Comparison of ENCODE assay signal across 8 cellular contexts in the genomic region with DNA sequence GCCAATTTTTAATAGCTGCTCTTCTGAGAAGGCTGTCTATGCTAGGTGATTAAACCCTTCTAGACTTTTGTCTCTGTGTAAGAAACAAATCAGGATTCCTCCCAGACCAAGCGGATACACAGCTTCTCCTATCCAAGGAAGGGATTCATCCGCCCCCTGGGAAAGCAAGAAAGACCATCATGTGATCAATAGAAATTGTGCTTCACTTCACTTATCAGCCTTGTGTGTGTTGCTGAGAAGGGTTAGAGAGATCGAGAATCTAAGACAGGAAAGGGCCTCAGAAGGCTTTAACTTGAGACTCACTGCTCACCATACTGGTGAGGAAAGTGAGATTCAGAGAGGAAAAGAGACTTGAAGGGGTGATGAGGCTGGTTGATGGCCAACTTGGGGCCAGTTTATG. TPM values are rescaled to one million over a fixed set of nuclear protein-coding genes. Genes with fewer than 3 reads are reported as not detected.
DNase-seq lines count a peak whose midpoint lies in the region; ATAC-seq and TF ChIP-seq lines count a peak whose summit lies in the region.

No MANE protein-coding gene starts in this region.

- peak overlapping the region; percentile 93; the same call in 1 of the 2 replicates for H2AFZ ChIP-seq in MM.1S (ENCODE audit: low read length)

- H3K4me3 ChIP-seq in CD4-positive, CD25-positive, alpha-beta regulatory T cell (ENCODE audit: low read depth, low read length), result peak overlapping the region; percentile 87
- H3K4me3 ChIP-seq in MM.1S (ENCODE audit: low read length) (peak overlapping the region; percentile 81), dorsolateral prefrontal cortex (peak overlapping the region in 56 of 59 donors; percentile 52 to 99 (median 85))

- peaks cover 21% of the 10 kb centered on the region for H3K36me3 ChIP-seq in CD4-positive, CD25-positive, alpha-beta regulatory T cell (ENCODE audit: control insufficient read depth, insufficient read depth, low read length)
- H3K36me3 ChIP-seq in MM.1S (replicated peaks; ENCODE audit: insufficient read depth, low read length), result no peaks in the 10 kb centered on the region

- no peaks in the 10 kb centered on the region for H3K36me3 Mint-ChIP-seq in CD4-positive, CD25-positive, alpha-beta regulatory T cell
- no peaks in the 10 kb centered on the region for H3K36me3 Mint-ChIP-seq in natural killer cell

- peak in 1 of 3 donors; percentile 45 for DNase-seq in CD4-positive, CD25-positive, alpha-beta regulatory T cell
- DNase-seq in MM.1S, result no peak
- no peak for DNase-seq in dorsolateral prefrontal cortex
- no peak for DNase-seq in natural killer cell
- DNase-seq in mucosa of gallbladder (ENCODE audit: low spot score), result no peak
- DNase-seq in C1 segment of cervical spinal cord (lab: John Stamatoyannopoulos, UW), result no peak
- DNase-seq in NCI-H1694 treated with DMSO at 0.1 percent for 48 hours (lab: John Stamatoyannopoulos, UW), result no peak

- intact Hi-C loops in dorsolateral prefrontal cortex (cut with DNase I), result no loop called here
- intact Hi-C loops in natural killer cell (cut with micrococcal nuclease), result loop anchor here (5.0 kb wide), 1 partner anchor 37 kb away; no protein-coding TSS in a partner anchor

- ATAC-seq in CD4-positive, CD25-positive, alpha-beta regulatory T cell (ENCODE audit: low read depth in 2 of 2), result no peak
- ATAC-seq in natural killer cell, result no peak
- no peak for ATAC-seq in GM18858 (IDR thresholded peaks at IDR 0.05; ENCODE audit: unreplicated experiment)

- H4K20me1 ChIP-seq in MM.1S (ENCODE audit: insufficient read depth, low read length), result no peaks in the 10 kb centered on the region

- peaks cover 21% of the 10 kb centered on the region for H3K79me2 ChIP-seq in MM.1S (ENCODE audit: low read length)

- H3K9me2 ChIP-seq in MM.1S (replicated peaks; ENCODE audit: insufficient read depth, low read length), result no peaks in the 10 kb centered on the region

- H3F3A ChIP-seq in MM.1S (ENCODE audit: insufficient read depth, low read length), result peaks cover 6% of the 10 kb centered on the region; the same call in 1 of the 2 replicates

- H3K9me3 Mint-ChIP-seq in CD4-positive, CD25-positive, alpha-beta regulatory T cell, result no peaks in the 10 kb centered on the region
- no peaks in the 10 kb centered on the region for H3K9me3 Mint-ChIP-seq in natural killer cell

- H3K27me3 Mint-ChIP-seq in CD4-positive, CD25-positive, alpha-beta regulatory T cell, result peaks cover 4% of the 10 kb centered on the region
- H3K27me3 Mint-ChIP-seq in natural killer cell (ENCODE audit: low read depth in 2 of 2), result no peaks in the 10 kb centered on the region

- H3K9ac ChIP-seq in MM.1S (ENCODE audit: low read length), result peak overlapping the region; percentile 75; the same call in 1 of the 2 replicates

- H3K27ac ChIP-seq in CD4-positive, CD25-positive, alpha-beta regulatory T cell (ENCODE audit: insufficient read depth, low read length, poor library complexity, severe bottlenecking), result peak overlapping the region; percentile 88
- H3K27ac ChIP-seq in MM.1S (ENCODE audit: low read length) (no peak overlapping the region), dorsolateral prefrontal cortex (peak overlapping the region in 35 of 59 donors; percentile 1 to 92 (median 86))

- peaks cover 18% of the 10 kb centered on the region for H3K4me1 ChIP-seq in CD4-positive, CD25-positive, alpha-beta regulatory T cell (ENCODE audit: control insufficient read depth, insufficient read depth, low read length, poor library complexity, severe bottlenecking)
- H3K4me1 ChIP-seq in MM.1S (ENCODE audit: low read length), result peaks cover 7% of the 10 kb centered on the region

- H3K27ac Mint-ChIP-seq in CD4-positive, CD25-positive, alpha-beta regulatory T cell, result peak overlapping the region; percentile 49 to 99 (median 98)
- H3K27ac Mint-ChIP-seq in natural killer cell, result peak overlapping the region; percentile 91 to 92

- H3K4me2 ChIP-seq in MM.1S (ENCODE audit: low read depth, low read length), result peak overlapping the region; percentile 75

- H3K9me3 ChIP-seq in CD4-positive, CD25-positive, alpha-beta regulatory T cell (ENCODE audit: control insufficient read depth in 2 of 2, low read length in 2 of 2), result no peaks in the 10 kb centered on the region
- no peaks in the 10 kb centered on the region for H3K9me3 ChIP-seq in MM.1S (replicated peaks; ENCODE audit: insufficient read depth, low read length)

- TF ChIP-seq CTCF in MM.1S (IDR thresholded peaks at IDR 0.05; ENCODE audit: low read length) (no peak), dorsolateral prefrontal cortex (IDR thresholded peaks at IDR 0.05 in 54 of 56, conservative IDR thresholded peaks at IDR 0.05 in 2 of 56; ENCODE audit: low read depth in 1 of 56, partially characterized antibody in 56 of 56) (no peak), natural killer cell (IDR thresholded peaks at IDR 0.05) (no peak)

- no peaks in the 10 kb centered on the region for H3K27me3 ChIP-seq in CD4-positive, CD25-positive, alpha-beta regulatory T cell (ENCODE audit: control insufficient read depth, insufficient read depth, low read length)
- no peaks in the 10 kb centered on the region for H3K27me3 ChIP-seq in MM.1S (replicated peaks; ENCODE audit: insufficient read depth, low read length)
- H3K27me3 ChIP-seq in dorsolateral prefrontal cortex, result no peaks in the 10 kb centered on the region

- H3K4me1 Mint-ChIP-seq in CD4-positive, CD25-positive, alpha-beta regulatory T cell, result peaks cover 13 to 36% (median 23%) of the 10 kb centered on the region in 4 donors
- peaks cover 19 to 29% of the 10 kb centered on the region in 2 donors for H3K4me1 Mint-ChIP-seq in natural killer cell

- peak overlapping the region; percentile 97 for H3K4me3 Mint-ChIP-seq in CD4-positive, CD25-positive, alpha-beta regulatory T cell
- peak overlapping the region; percentile 97 for H3K4me3 Mint-ChIP-seq in natural killer cell

RNA-seq across cellular contexts. Expression of a gene that starts 1.5 kb away (rescaled TPM):
- 81.7 TPM for total RNA-seq in CD4-positive, CD25-positive, alpha-beta regulatory T cell
- polyA plus RNA-seq in CD4-positive, CD25-positive, alpha-beta regulatory T cell, result 10 to 100 TPM; 17.9 to 23.3 (median 18.5) TPM
- 10 to 100 TPM; 16.3 to 62.8 (median 35.7) TPM for total RNA-seq in dorsolateral prefrontal cortex
- 10 to 100 TPM; 74.6 to 90.5 (median 81.9) TPM for total RNA-seq in natural killer cell
- total RNA-seq in mucosa of gallbladder, result 46.8 TPM

RNA-seq across cellular contexts. Expression of a gene that starts 26.5 kb away (rescaled TPM):
- total RNA-seq in CD4-positive, CD25-positive, alpha-beta regulatory T cell, result 0.76 TPM
- under 1 TPM in 3 of 4 donors, not detected in 1; 0.20 to 0.87 (median 0.70) TPM for polyA plus RNA-seq in CD4-positive, CD25-positive, alpha-beta regulatory T cell
- total RNA-seq in dorsolateral prefrontal cortex, result 10 to 100 TPM in 8 of 120 experiments, 1 to 10 TPM in 112; 1.9 to 12.6 (median 6.0) TPM
- total RNA-seq in natural killer cell, result not detected
- 0.37 TPM for total RNA-seq in mucosa of gallbladder

RNA-seq across cellular contexts. Expression of a gene that starts 48.5 kb away (rescaled TPM):
- 36.3 TPM for total RNA-seq in CD4-positive, CD25-positive, alpha-beta regulatory T cell
- polyA plus RNA-seq in CD4-positive, CD25-positive, alpha-beta regulatory T cell, result 1 to 10 TPM; 5.5 to 9.5 (median 6.6) TPM
- total RNA-seq in dorsolateral prefrontal cortex (100 to 1,000 TPM in 3 of 120 experiments, 10 to 100 TPM in 117; 21.7 to 124 (median 47.1) TPM), natural killer cell (10 to 100 TPM; 26.7 to 33.8 (median 29.9) TPM), mucosa of gallbladder (41.0 TPM)

RNA-seq across cellular contexts. Expression of a gene that starts 59.4 kb away (rescaled TPM):
- total RNA-seq in CD4-positive, CD25-positive, alpha-beta regulatory T cell, result 32.9 TPM
- 1 to 10 TPM; 4.3 to 6.3 (median 5.6) TPM for polyA plus RNA-seq in CD4-positive, CD25-positive, alpha-beta regulatory T cell
- total RNA-seq in dorsolateral prefrontal cortex (10 to 100 TPM; 27.9 to 56.2 (median 41.8) TPM), natural killer cell (10 to 100 TPM; 34.6 to 45.9 (median 43.0) TPM), mucosa of gallbladder (20.9 TPM)
